In genomic region chr12:46478123-46478522, GRCh38 we compare ENCODE assay signal across 21 cellular contexts.
"Had no signal": no experiment of that assay in that cellular context is flagged by ENCODE, and none has a peak within 500 bp of the region (broad histone marks: within the 10 kb centered on the region; RNA-seq: fewer than 3 reads in every experiment).

No MANE protein-coding gene starts in this region.

- H3K27me3 ChIP-seq: colonic mucosa, dorsolateral prefrontal cortex, hepatocyte, ovary, suprapubic skin, thyroid gland, upper lobe of left lung, uterus had no signal

- H3K9me3 ChIP-seq: colonic mucosa, ovary, suprapubic skin, thyroid gland, upper lobe of left lung, uterus had no signal

- H3K27ac ChIP-seq: colonic mucosa, dorsolateral prefrontal cortex, hepatocyte, ovary, suprapubic skin, thyroid gland, upper lobe of left lung, uterus had no signal

- H3K27me3 Mint-ChIP-seq: naive thymus-derived CD4-positive, alpha-beta T cell had no signal

- DNase-seq: colonic mucosa; dorsolateral prefrontal cortex; effector CD8-positive, alpha-beta T cell; foreskin melanocyte; head of caudate nucleus; kidney; left colon; left ventricle myocardium superior; naive thymus-derived CD4-positive, alpha-beta T cell; ovary; right cardiac atrium; stimulated activated CD4-positive, alpha-beta T cell treated with anti-CD3 and anti-CD28 coated beads, Interleukin-2, amount 100 ng/mL, for 48 hours; stimulated activated naive CD8-positive, alpha-beta T cell treated with anti-CD3 and anti-CD28 coated beads, Interleukin-15, Interleukin-2, amounts not matched to agents 100 U/mL and 50 U/mL, for 24 hours; thyroid gland; upper lobe of left lung; uterus had no signal

- H3K4me2 ChIP-seq: hepatocyte, smooth muscle cell had no signal

- H3K4me3 Mint-ChIP-seq: naive thymus-derived CD4-positive, alpha-beta T cell; neural crest cell had no signal

- H3K9me3 Mint-ChIP-seq: neural crest cell had no signal

- ATAC-seq: left colon; left ventricle myocardium superior; naive thymus-derived CD4-positive, alpha-beta T cell; right cardiac atrium; stimulated activated naive CD8-positive, alpha-beta T cell treated with anti-CD3 and anti-CD28 coated beads, Interleukin-15, Interleukin-2, amounts not matched to agents 100 U/mL and 50 U/mL, for 24 hours had no signal

- H3K79me2 ChIP-seq: hepatocyte had no signal

- H2AFZ ChIP-seq: hepatocyte had no signal

- H3K36me3 ChIP-seq: colonic mucosa, ovary, suprapubic skin, thyroid gland, upper lobe of left lung, uterus had no signal

- H3K4me3 ChIP-seq: colonic mucosa, dorsolateral prefrontal cortex, hepatocyte, lung, ovary, smooth muscle cell, suprapubic skin, thyroid gland, upper lobe of left lung, uterus had no signal
